9 cellular contexts compared by ENCODE assay signal in genomic region chrX:24646745-24647182, GRCh38. TPM values are rescaled to one million over a fixed set of nuclear protein-coding genes. Genes with fewer than 3 reads are reported as not detected.
DNase-seq lines count a peak whose midpoint lies in the region; ATAC-seq and TF ChIP-seq lines count a peak whose summit lies in the region.
"Had no signal": no experiment of that assay in that cellular context is flagged by ENCODE, and none has a peak within 500 bp of the region (broad histone marks: within the 10 kb centered on the region; RNA-seq: fewer than 3 reads in every experiment).

No MANE protein-coding gene starts in this region.

- H3K4me1 ChIP-seq in mammary epithelial cell (ENCODE audit: insufficient read depth, low read length) (peaks cover 9% of the 10 kb centered on the region), lower lobe of right lung (no peaks in the 10 kb centered on the region), urinary bladder (ENCODE audit: insufficient read depth) (no peaks in the 10 kb centered on the region)

- H4K20me1 ChIP-seq in mammary epithelial cell (ENCODE audit: insufficient read depth, low read length): no peaks in the 10 kb centered on the region

- H3K36me3 ChIP-seq in mammary epithelial cell (ENCODE audit: insufficient read depth, low read length): no peaks in the 10 kb centered on the region
- H3K36me3 ChIP-seq in lower lobe of right lung: no peaks in the 10 kb centered on the region
- H3K36me3 ChIP-seq in urinary bladder (ENCODE audit: insufficient read depth): no peaks in the 10 kb centered on the region

- no peaks in the 10 kb centered on the region for H3K27me3 ChIP-seq in mammary epithelial cell (ENCODE audit: insufficient read depth, low read length)
- H3K27me3 ChIP-seq in lower lobe of right lung (ENCODE audit: low read depth): no peaks in the 10 kb centered on the region

- H2AFZ ChIP-seq in mammary epithelial cell (ENCODE audit: low read depth, low read length): peak overlapping the region; percentile 84

- H3K4me2 ChIP-seq in mammary epithelial cell (ENCODE audit: insufficient read depth, low read depth, low read length): peak overlapping the region; percentile 79

- in situ Hi-C loops in mammary epithelial cell (cut with MboI; ENCODE audit: low sequenced_read_pairs in 2 of 2): no loop called here

- dilution Hi-C loops in mammary epithelial cell (cut with HindIII; ENCODE audit: low sequenced_read_pairs): no loop called here

- H3K27ac ChIP-seq in mammary epithelial cell (ENCODE audit: insufficient read depth, low read depth, low read length) (peak overlapping the region; percentile 54), lower lobe of right lung (no peak overlapping the region), urinary bladder (ENCODE audit: low read depth) (no peak overlapping the region)

- peak; percentile 33 for DNase-seq in SHP77 treated with DMSO at 0.1 percent for 48 hours (lab: John Stamatoyannopoulos, UW)
- no peak for DNase-seq in SHP77 (lab: John Stamatoyannopoulos, UW)
- peak; percentile 72 for DNase-seq in NCI-H1417 treated with DMSO at 0.1 percent for 48 hours (lab: John Stamatoyannopoulos, UW)
- DNase-seq in mammary epithelial cell: no peak
- DNase-seq in lower lobe of right lung: no peak
- no peak for DNase-seq in T-helper 9 cell

- 29% methylated on average over 12 of the region's 13 CpGs for WGBS in mammary epithelial cell (ENCODE audit: low coverage, missing lambda C conversion rate)
- WGBS in urinary bladder: 2% methylated on average over 13 of the region's 13 CpGs

- no peaks in the 10 kb centered on the region for H3K9me3 ChIP-seq in mammary epithelial cell (replicated peaks; ENCODE audit: insufficient read depth, low read length)
- no peaks in the 10 kb centered on the region for H3K9me3 ChIP-seq in lower lobe of right lung

- peaks cover 3% of the 10 kb centered on the region for H3K79me2 ChIP-seq in mammary epithelial cell (ENCODE audit: insufficient read depth, low read length)

- intact Hi-C loops in mammary epithelial cell (cut with micrococcal nuclease) (loop anchor here (1.0 kb wide), 1 partner anchor 47 kb away; the partner anchor contains the start of gene POLA1), lower lobe of right lung (cut with DNase I) (no loop called here)

- TSS peak; percentile 78 for BruUV-seq in mammary epithelial cell (replicated peaks; lab: Mats Ljungman, UMichigan)

- peak overlapping the region; percentile 69 for H3K9ac ChIP-seq in mammary epithelial cell (ENCODE audit: insufficient read depth, low read length)

- peak overlapping the region; percentile 42 to 55 (median 54) for H3K4me3 ChIP-seq in mammary epithelial cell (replicated peaks in 1 of 3; ENCODE audit: insufficient read depth in 1 of 3, low read depth in 2 of 3, low read length in 3 of 3)
- H3K4me3 ChIP-seq in lower lobe of right lung: peak overlapping the region; percentile 31
- H3K4me3 ChIP-seq in urinary bladder (ENCODE audit: low read depth, low read length): peak overlapping the region; percentile 7

- no peak for TF ChIP-seq CTCF in mammary epithelial cell (conservative IDR thresholded peaks at IDR 0.05 in 1 of 2, IDR thresholded peaks at IDR 0.05 in 1 of 2; ENCODE audit: extremely low read depth in 1 of 2, insufficient read depth in 1 of 2, low read depth in 1 of 2, low read length in 2 of 2)
- TF ChIP-seq CTCF in lower lobe of right lung (IDR thresholded peaks at IDR 0.05): no peak

- ATAC-seq in lower lobe of right lung (peak in 1 of 2 donors; percentile 28), HG03196 (IDR thresholded peaks at IDR 0.05; ENCODE audit: unreplicated experiment) (no peak)

- CTCF ChIA-PET in mammary epithelial cell (lab: Charles Lee; ENCODE audit: low non-redundant PET): interaction anchor here (0.7 kb wide), 1 partner anchor 141 kb away, joined by 7 read pairs; no protein-coding TSS in a partner anchor

RNA-seq across cellular contexts. Expression of gene PCYT1B, which starts 0.4 kb away (rescaled TPM):
- total RNA-seq in mammary epithelial cell (10 to 100 TPM; 12.1 to 18.3 TPM), lower lobe of right lung (1.2 TPM), urinary bladder (3.2 TPM)
- polyA plus RNA-seq in mammary epithelial cell (17.8 TPM), urinary bladder (1.4 TPM)
- polyA minus RNA-seq in mammary epithelial cell: 17.2 TPM
- polyA plus RNA-seq: BJ had no signal

RNA-seq across cellular contexts. Expression of gene POLA1, which starts 47.0 kb away (rescaled TPM):
- total RNA-seq in mammary epithelial cell (10 to 100 TPM in 1 of 2 donors, 1 to 10 TPM in 1; 9.8 to 14.8 TPM), lower lobe of right lung (12.3 TPM), urinary bladder (37.9 TPM)
- polyA plus RNA-seq in mammary epithelial cell (3.9 TPM), urinary bladder (7.2 TPM)
- 7.5 TPM for polyA minus RNA-seq in mammary epithelial cell

Comparison
In these comparisons a context has a peak if more than half of its experiments do, and no peak if none do; other contexts are left out.
1. DNase-seq: peak in SHP77 treated with DMSO at 0.1 percent for 48 hours (single experiment) and NCI-H1417 treated with DMSO at 0.1 percent for 48 hours (single experiment); none in SHP77 (0 of 2), mammary epithelial cell (single experiment), lower lobe of right lung (single experiment) and T-helper 9 cell (single experiment).
2. Peak in every context shown above with its lines, with median percentiles within 50 percentile points of each other: H3K4me3 ChIP-seq.